In the genomic region with DNA sequence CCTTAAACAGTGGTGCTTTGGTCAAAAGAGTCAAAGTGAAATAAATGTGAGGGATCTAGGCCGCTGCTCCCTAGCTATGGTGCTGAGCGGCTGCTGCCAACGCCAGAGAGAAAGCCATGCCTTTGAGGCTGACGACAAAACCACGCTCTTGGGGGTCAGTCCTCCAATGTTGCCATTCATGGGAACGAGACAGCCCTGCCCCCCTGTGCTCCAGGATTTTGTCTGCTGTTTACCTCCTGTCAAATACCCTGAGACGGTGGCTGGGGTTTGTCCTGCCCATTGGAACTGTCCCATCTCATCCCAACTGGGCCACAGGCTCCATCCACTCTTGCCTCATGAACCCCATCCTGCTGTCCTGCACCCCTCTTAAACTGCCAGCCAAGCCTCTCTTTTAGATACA, we compare ENCODE assay signal across 20 cellular contexts.
"Had no signal": no experiment of that assay in that cellular context is flagged by ENCODE, and none has a peak within 500 bp of the region (broad histone marks: within the 10 kb centered on the region; RNA-seq: fewer than 3 reads in every experiment).

No MANE protein-coding gene starts in this region.

- H3K36me3 ChIP-seq: thoracic aorta, upper lobe of right lung had no signal

- H3K27ac ChIP-seq: thoracic aorta, upper lobe of right lung had no signal

- H3K27ac Mint-ChIP-seq: activated CD4-positive, alpha-beta memory T cell treated with anti-CD3 and anti-CD28 coated beads, Interleukin-2, amount 10 ng/mL, durations not matched to agents 7 days and 5 days; activated CD8-positive, alpha-beta memory T cell treated with anti-CD3 and anti-CD28 coated beads, Interleukin-2, amount 10 ng/mL, durations not matched to agents 7 days and 5 days; activated naive CD4-positive, alpha-beta T cell treated with anti-CD3 and anti-CD28 coated beads for 36 hours; activated T-helper 17 cell treated with anti-CD3 and anti-CD28 coated beads, Interleukin-2, amount 50 U/mL, for 72 hours; naive B cell; stimulated activated naive CD8-positive, alpha-beta T cell treated with anti-CD3 and anti-CD28 coated beads, Interleukin-15, amount 100 ng/mL, for 72 hours had no signal

- H3K9me3 ChIP-seq: SK-N-SH, thoracic aorta, upper lobe of right lung had no signal

- ATAC-seq: activated CD8-positive, alpha-beta memory T cell treated with anti-CD3 and anti-CD28 coated beads, Interleukin-2, amount 10 ng/mL, durations not matched to agents 7 days and 5 days; activated T-helper 17 cell treated with anti-CD3 and anti-CD28 coated beads, Interleukin-2, amount 50 U/mL, for 72 hours; left ventricle myocardium superior; stimulated activated naive CD8-positive, alpha-beta T cell treated with anti-CD3 and anti-CD28 coated beads, Interleukin-15, amount 100 ng/mL, for 72 hours; upper lobe of right lung had no signal

- H3K27me3 ChIP-seq: upper lobe of right lung had no signal

- H3K9me3 Mint-ChIP-seq: activated CD4-positive, alpha-beta memory T cell treated with anti-CD3 and anti-CD28 coated beads, Interleukin-2, amount 10 ng/mL, durations not matched to agents 7 days and 5 days; activated naive CD4-positive, alpha-beta T cell treated with anti-CD3 and anti-CD28 coated beads for 36 hours; activated T-helper 17 cell treated with anti-CD3 and anti-CD28 coated beads, Interleukin-2, amount 50 U/mL, for 72 hours; naive B cell; stimulated activated naive CD8-positive, alpha-beta T cell treated with anti-CD3 and anti-CD28 coated beads, Interleukin-15, amount 100 ng/mL, for 72 hours had no signal

- DNase-seq: activated CD4-positive, alpha-beta memory T cell treated with anti-CD3 and anti-CD28 coated beads, Interleukin-2, amount 10 ng/mL, durations not matched to agents 7 days and 5 days; activated CD4-positive, CD25-positive, alpha-beta regulatory T cell; activated CD8-positive, alpha-beta memory T cell treated with anti-CD3 and anti-CD28 coated beads, Interleukin-2, amount 10 ng/mL, durations not matched to agents 7 days and 5 days; activated naive CD4-positive, alpha-beta T cell treated with anti-CD3 and anti-CD28 coated beads for 36 hours; activated T-cell treated with anti-CD3 and anti-CD28 coated beads, Interleukin-2, amount 50 U/mL, for 1 hour; dermis blood vessel endothelial cell; erythroblast; left ventricle myocardium superior; naive B cell; retina; SK-N-SH; stimulated activated CD4-positive, alpha-beta T cell treated with anti-CD3 and anti-CD28 coated beads, Interleukin-4, amount 100 ng/mL, for 1 hour; stimulated activated naive CD8-positive, alpha-beta T cell treated with anti-CD3 and anti-CD28 coated beads, Interleukin-15, amount 100 ng/mL, for 72 hours; T-helper 1 cell; T-helper 9 cell; upper lobe of right lung had no signal

- H3K27me3 Mint-ChIP-seq: activated CD4-positive, alpha-beta memory T cell treated with anti-CD3 and anti-CD28 coated beads, Interleukin-2, amount 10 ng/mL, durations not matched to agents 7 days and 5 days had no signal

- H3K4me3 ChIP-seq: smooth muscle cell, thoracic aorta, upper lobe of right lung had no signal

- H3K36me3 Mint-ChIP-seq: activated CD8-positive, alpha-beta memory T cell treated with anti-CD3 and anti-CD28 coated beads, Interleukin-2, amount 10 ng/mL, durations not matched to agents 7 days and 5 days had no signal

- H3K4me3 Mint-ChIP-seq: activated CD4-positive, alpha-beta memory T cell treated with anti-CD3 and anti-CD28 coated beads, Interleukin-2, amount 10 ng/mL, durations not matched to agents 7 days and 5 days; activated CD8-positive, alpha-beta memory T cell treated with anti-CD3 and anti-CD28 coated beads, Interleukin-2, amount 10 ng/mL, durations not matched to agents 7 days and 5 days; activated naive CD4-positive, alpha-beta T cell treated with anti-CD3 and anti-CD28 coated beads for 36 hours; activated T-helper 17 cell treated with anti-CD3 and anti-CD28 coated beads, Interleukin-2, amount 50 U/mL, for 72 hours; naive B cell; stimulated activated naive CD8-positive, alpha-beta T cell treated with anti-CD3 and anti-CD28 coated beads, Interleukin-15, amount 100 ng/mL, for 72 hours had no signal

- H3K4me2 ChIP-seq: SK-N-SH, smooth muscle cell had no signal

- H3K9ac ChIP-seq: SK-N-SH had no signal

- H3K4me1 Mint-ChIP-seq: activated CD4-positive, alpha-beta memory T cell treated with anti-CD3 and anti-CD28 coated beads, Interleukin-2, amount 10 ng/mL, durations not matched to agents 7 days and 5 days; activated CD8-positive, alpha-beta memory T cell treated with anti-CD3 and anti-CD28 coated beads, Interleukin-2, amount 10 ng/mL, durations not matched to agents 7 days and 5 days; activated T-helper 17 cell treated with anti-CD3 and anti-CD28 coated beads, Interleukin-2, amount 50 U/mL, for 72 hours had no signal

- FAIRE-seq: endometrium had no signal
